In the genomic region with DNA sequence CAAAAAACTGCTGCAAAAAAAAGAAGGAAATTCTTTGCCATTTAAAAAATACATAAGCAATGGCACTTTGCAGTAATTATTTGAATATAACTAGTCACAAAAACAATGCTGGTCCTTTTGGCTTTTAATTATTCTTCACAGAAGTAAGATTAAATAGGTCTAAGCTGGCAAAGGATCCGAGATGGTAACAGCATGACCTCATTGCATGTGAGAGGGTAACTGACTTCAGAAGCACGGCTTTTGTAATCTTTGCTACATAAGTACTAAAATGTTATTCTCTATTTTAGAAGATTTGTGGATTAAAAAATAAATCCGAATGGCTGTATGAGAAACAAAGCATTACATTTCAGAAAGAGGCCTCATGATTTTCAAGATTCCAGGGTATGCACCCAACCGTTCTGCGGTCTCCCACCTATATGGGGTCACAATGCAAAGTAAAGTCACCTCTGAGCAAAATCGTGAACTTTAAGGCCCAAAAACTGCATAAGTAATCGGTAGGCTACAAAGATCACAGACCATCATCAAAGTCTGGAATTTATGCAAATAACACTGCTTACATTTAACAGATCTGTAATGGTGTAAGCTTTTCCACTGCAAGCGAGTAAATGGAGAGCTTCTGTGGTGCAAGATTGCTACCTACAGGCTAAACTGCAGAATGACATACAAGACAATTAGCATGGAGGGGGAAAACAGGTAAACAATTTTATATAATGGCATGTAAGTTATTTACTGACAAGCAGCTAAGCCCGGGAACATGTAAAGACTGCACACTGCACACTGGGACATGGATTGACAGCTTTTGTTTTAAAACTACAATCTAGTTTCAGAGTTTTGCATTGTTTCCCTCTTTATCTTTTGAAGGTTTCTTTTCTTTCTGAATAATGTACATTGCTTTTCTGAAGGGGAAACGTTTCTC, we compare ENCODE assay signal across 8 cellular contexts.
DNase-seq lines count a peak whose midpoint lies in the region; ATAC-seq lines count a peak whose summit lies in the region.

No MANE protein-coding gene starts in this region.

- no peaks in the 10 kb centered on the region for H3K36me3 ChIP-seq in iPS-20b (ENCODE audit: insufficient read depth, low read depth, low read length)

- H3K9me3 ChIP-seq in iPS-20b (ENCODE audit: insufficient read depth, low read depth, low read length), result no peaks in the 10 kb centered on the region

- no peak overlapping the region for H3K9ac ChIP-seq in iPS-20b (ENCODE audit: low read depth, low read length)

- 0 out of 2 replicates have a peak overlapping the region, but pooled peaks have one; percentile 21 for H3K4me3 ChIP-seq in iPS-20b (ENCODE audit: low read length)

- no peak overlapping the region for H3K27ac ChIP-seq in iPS-20b (ENCODE audit: low read length)

- no peaks in the 10 kb centered on the region for H3K27me3 Mint-ChIP-seq in activated naive CD8-positive, alpha-beta T cell treated with anti-CD3 and anti-CD28 coated beads, Interleukin-2, amount 10 ng/mL, durations not matched to agents 7 days and 5 days
- H3K27me3 Mint-ChIP-seq in stimulated activated naive B cell treated with anti-CD40 and anti-IgM and Interleukin-4, amounts not matched to agents 10 μg/mL and 1 μg/mL and 100 μg/mL, for 72 hours, result no peaks in the 10 kb centered on the region

- H3K4me1 Mint-ChIP-seq in activated naive CD8-positive, alpha-beta T cell treated with anti-CD3 and anti-CD28 coated beads, Interleukin-2, amount 10 ng/mL, durations not matched to agents 7 days and 5 days, result no peaks in the 10 kb centered on the region
- H3K4me1 Mint-ChIP-seq in stimulated activated naive B cell treated with anti-CD40 and anti-IgM and Interleukin-4, amounts not matched to agents 10 μg/mL and 1 μg/mL and 100 μg/mL, for 72 hours, result peaks cover 2 to 5% of the 10 kb centered on the region in 2 donors

- H3K9me3 Mint-ChIP-seq in activated naive CD8-positive, alpha-beta T cell treated with anti-CD3 and anti-CD28 coated beads, Interleukin-2, amount 10 ng/mL, durations not matched to agents 7 days and 5 days, result no peaks in the 10 kb centered on the region
- no peaks in the 10 kb centered on the region for H3K9me3 Mint-ChIP-seq in stimulated activated naive B cell treated with anti-CD40 and anti-IgM and Interleukin-4, amounts not matched to agents 10 μg/mL and 1 μg/mL and 100 μg/mL, for 72 hours

- no peaks in the 10 kb centered on the region for H3K36me3 Mint-ChIP-seq in activated naive CD8-positive, alpha-beta T cell treated with anti-CD3 and anti-CD28 coated beads, Interleukin-2, amount 10 ng/mL, durations not matched to agents 7 days and 5 days
- H3K36me3 Mint-ChIP-seq in stimulated activated naive B cell treated with anti-CD40 and anti-IgM and Interleukin-4, amounts not matched to agents 10 μg/mL and 1 μg/mL and 100 μg/mL, for 72 hours, result no peaks in the 10 kb centered on the region

- no peak overlapping the region for H3K27ac Mint-ChIP-seq in activated naive CD8-positive, alpha-beta T cell treated with anti-CD3 and anti-CD28 coated beads, Interleukin-2, amount 10 ng/mL, durations not matched to agents 7 days and 5 days
- H3K27ac Mint-ChIP-seq in stimulated activated naive B cell treated with anti-CD40 and anti-IgM and Interleukin-4, amounts not matched to agents 10 μg/mL and 1 μg/mL and 100 μg/mL, for 72 hours, result no peak overlapping the region

- POLR2A ChIA-PET in activated naive CD8-positive, alpha-beta T cell treated with anti-CD3 and anti-CD28 coated beads, Interleukin-2, amount 10 ng/mL, durations not matched to agents 7 days and 5 days (lab: Charles Lee), result no interaction called here

- peaks cover 25% of the 10 kb centered on the region for H3K4me1 ChIP-seq in iPS-20b (ENCODE audit: insufficient read depth, low read length)

- H3K27me3 ChIP-seq in iPS-20b (ENCODE audit: insufficient read depth, low read length), result no peaks in the 10 kb centered on the region

- no peak overlapping the region for H3K4me3 Mint-ChIP-seq in activated naive CD8-positive, alpha-beta T cell treated with anti-CD3 and anti-CD28 coated beads, Interleukin-2, amount 10 ng/mL, durations not matched to agents 7 days and 5 days
- H3K4me3 Mint-ChIP-seq in stimulated activated naive B cell treated with anti-CD40 and anti-IgM and Interleukin-4, amounts not matched to agents 10 μg/mL and 1 μg/mL and 100 μg/mL, for 72 hours, result no peak overlapping the region

- peak; percentile 96 for ATAC-seq in GM19351 (IDR thresholded peaks at IDR 0.05; ENCODE audit: unreplicated experiment)
- ATAC-seq in HG03175 (IDR thresholded peaks at IDR 0.05; ENCODE audit: unreplicated experiment), result peak; percentile 96
- peak; percentile 67 for ATAC-seq in activated naive CD8-positive, alpha-beta T cell treated with anti-CD3 and anti-CD28 coated beads, Interleukin-2, amount 10 ng/mL, durations not matched to agents 7 days and 5 days (ENCODE audit: low read depth)
- peak; percentile 95 to 97 for ATAC-seq in stimulated activated naive B cell treated with anti-CD40 and anti-IgM and Interleukin-4, amounts not matched to agents 10 μg/mL and 1 μg/mL and 100 μg/mL, for 72 hours (replicated peaks)

- DNase-seq in SIG-M5 treated with dmso at 0.1 percent for 504 hours (lab: John Stamatoyannopoulos, UW; ENCODE audit: unreplicated experiment) (peak; percentile 64), SIG-M5 (lab: John Stamatoyannopoulos, UW) (no peak), NCI-H526 (lab: John Stamatoyannopoulos, UW) (peak; percentile 21 to 77)
- DNase-seq in activated naive CD8-positive, alpha-beta T cell treated with anti-CD3 and anti-CD28 coated beads, Interleukin-2, amount 10 ng/mL, durations not matched to agents 7 days and 5 days, result no peak
- DNase-seq in stimulated activated naive B cell treated with anti-CD40 and anti-IgM and Interleukin-4, amounts not matched to agents 10 μg/mL and 1 μg/mL and 100 μg/mL, for 72 hours, result peak; percentile 18

Comparison
In these comparisons a context has a peak if more than half of its experiments do, and no peak if none do; other contexts are left out.
1. DNase-seq: peak in SIG-M5 treated with dmso at 0.1 percent for 504 hours (single experiment), NCI-H526 (2 of 2) and stimulated activated naive B cell treated with anti-CD40 and anti-IgM and Interleukin-4, amounts not matched to agents 10 μg/mL and 1 μg/mL and 100 μg/mL, for 72 hours (single experiment); none in SIG-M5 (single experiment) and activated naive CD8-positive, alpha-beta T cell treated with anti-CD3 and anti-CD28 coated beads, Interleukin-2, amount 10 ng/mL, durations not matched to agents 7 days and 5 days (single experiment).
2. Peak in every context shown above with its lines, with median percentiles within 50 percentile points of each other: ATAC-seq.